8 cellular contexts compared by ENCODE assay signal in the genomic region with DNA sequence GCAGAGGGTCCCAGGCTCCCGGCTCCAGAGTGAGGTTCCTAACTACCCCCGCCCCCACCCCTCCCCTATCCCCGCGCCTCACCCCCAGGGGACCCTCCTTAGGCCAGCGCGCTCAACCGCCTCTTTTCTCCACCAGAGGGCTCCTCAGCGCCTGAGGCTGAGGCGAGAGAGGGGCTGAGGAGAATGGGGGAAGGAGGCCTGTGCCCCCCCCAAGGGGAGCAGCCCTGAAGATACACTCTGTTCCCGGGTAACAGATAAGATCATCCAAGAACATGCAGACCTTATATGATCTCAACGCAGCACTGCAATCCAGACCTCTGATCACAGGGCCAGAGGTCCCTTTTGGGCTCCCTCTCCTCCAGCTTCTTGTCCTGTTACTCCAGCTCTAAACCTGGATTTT. TPM values are rescaled to one million over a fixed set of nuclear protein-coding genes. Genes with fewer than 3 reads are reported as not detected.
DNase-seq lines count a peak whose midpoint lies in the region; ATAC-seq, FAIRE-seq and TF ChIP-seq lines count a peak whose summit lies in the region.

No MANE protein-coding gene starts in this region.

- H3K4me3 ChIP-seq in right cardiac atrium (ENCODE audit: low read length): no peak overlapping the region

- no peak for FAIRE-seq in D721Med (lab: Jason Lieb, UNC)

- ATAC-seq in right cardiac atrium: peak; percentile 71 to 79
- ATAC-seq in GM19395 (IDR thresholded peaks at IDR 0.05; ENCODE audit: unreplicated experiment): no peak
- no peak for ATAC-seq in GM19328 (IDR thresholded peaks at IDR 0.05; ENCODE audit: unreplicated experiment)
- ATAC-seq in HG03565 (IDR thresholded peaks at IDR 0.05; ENCODE audit: unreplicated experiment): no peak

- intact Hi-C loops in right cardiac atrium (cut with DNase I): loop anchor here in 2 of 4 donors (10.0 kb wide), 1 partner anchor 274 kb away; no protein-coding TSS in a partner anchor

- peaks cover 7% of the 10 kb centered on the region for H3K4me1 ChIP-seq in right cardiac atrium (ENCODE audit: control insufficient read depth, insufficient read depth, low read length)

- H3K27ac ChIP-seq in right cardiac atrium (ENCODE audit: low read length): no peak overlapping the region

- H3K9me3 ChIP-seq in right cardiac atrium (ENCODE audit: control insufficient read depth, low read length): no peaks in the 10 kb centered on the region

- DNase-seq in D721Med (ENCODE audit: insufficient read length, low spot score) (peak; percentile 71), NCI-H1694 treated with DMSO at 0.1 percent for 48 hours (lab: John Stamatoyannopoulos, UW) (peak; percentile 60), right cardiac atrium (peak; percentile 62 to 81 (median 76))
- DNase-seq in activated naive CD4-positive, alpha-beta T cell treated with Interleukin-2 at 50 U/mL for 16 hours: peak; percentile 45
- peak; percentile 51 for DNase-seq in stimulated activated CD4-positive, alpha-beta T cell treated with anti-CD3 and anti-CD28 coated beads, Interleukin-4, amount 100 ng/mL, for 24 hours

- TF ChIP-seq CTCF in D721Med (IDR thresholded peaks at IDR 0.05; ENCODE audit: insufficient read depth, missing control alignments): peak; percentile 46

- 46% methylated on average over 11 of the region's 11 CpGs for WGBS in right cardiac atrium

- no peaks in the 10 kb centered on the region for H3K27me3 ChIP-seq in right cardiac atrium (ENCODE audit: control insufficient read depth, insufficient read depth)

RNA-seq across cellular contexts. Expression of a gene that starts 43.3 kb away (rescaled TPM):
- total RNA-seq in right cardiac atrium: 10 to 100 TPM; 39.0 to 46.1 (median 42.0) TPM
- 41.8 TPM for polyA plus RNA-seq in right cardiac atrium

Comparison
In these comparisons a context has a peak if more than half of its experiments do, and no peak if none do; other contexts are left out.
1. ATAC-seq: peak in right cardiac atrium (2 of 2); none in GM19395 (single experiment), GM19328 (single experiment) and HG03565 (single experiment).
2. Peak in every context shown above with its lines, with median percentiles within 50 percentile points of each other: DNase-seq.